In genomic region chr22:26746311-26746710, GRCh38 we compare ENCODE assay signal across 10 cellular contexts.
"Had no signal": no experiment of that assay in that cellular context is flagged by ENCODE, and none has a peak within 500 bp of the region (broad histone marks: within the 10 kb centered on the region; RNA-seq: fewer than 3 reads in every experiment).

No MANE protein-coding gene starts in this region.

- H2AFZ ChIP-seq: GM23248 had no signal

- H3K9me3 ChIP-seq: HAP-1 had no signal

- H3K9ac ChIP-seq: GM23248, KMS-11 had no signal

- H3K4me3 ChIP-seq: GM23248, HAP-1 had no signal

- DNase-seq: GM23248, GOT3, H7, IMR-90, Karpas-422, KBM-7 had no signal

- ATAC-seq: HCT116 had no signal

- H3K27ac ChIP-seq: GM23248, HL-60, KMS-11 had no signal

- H3K36me3 ChIP-seq: HAP-1 had no signal

- H3K4me2 ChIP-seq: KMS-11 had no signal
